In genomic region chr10:22334414-22335203, GRCh38 we compare ENCODE assay signal across 8 cellular contexts. TPM values are rescaled to one million over a fixed set of nuclear protein-coding genes. Genes with fewer than 3 reads are reported as not detected.
DNase-seq lines count a peak whose midpoint lies in the region; ATAC-seq and TF ChIP-seq lines count a peak whose summit lies in the region.

No MANE protein-coding gene starts in this region.

- no peaks in the 10 kb centered on the region for H4K20me1 ChIP-seq in mammary epithelial cell (ENCODE audit: insufficient read depth, low read length)

- no peaks in the 10 kb centered on the region for H3K79me2 ChIP-seq in mammary epithelial cell (ENCODE audit: insufficient read depth, low read length)

- no peak overlapping the region for H3K27ac ChIP-seq in HUES48 (ENCODE audit: low read depth, low read length)
- H3K27ac ChIP-seq in mammary epithelial cell (ENCODE audit: insufficient read depth, low read depth, low read length) = no peak overlapping the region

- H3K27me3 ChIP-seq in HUES48 (ENCODE audit: control insufficient read depth, insufficient read depth, low read length) = peaks cover 100% of the 10 kb centered on the region
- H3K27me3 ChIP-seq in mammary epithelial cell (ENCODE audit: insufficient read depth, low read length) = peaks cover 50% of the 10 kb centered on the region

- H3K36me3 ChIP-seq in HUES48 (ENCODE audit: control insufficient read depth, insufficient read depth, low read length) (no peaks in the 10 kb centered on the region), mammary epithelial cell (ENCODE audit: insufficient read depth, low read length) (peaks cover 6% of the 10 kb centered on the region)

- no peak overlapping the region for H3K9ac ChIP-seq in HUES48 (ENCODE audit: low read depth, low read length)
- no peak overlapping the region for H3K9ac ChIP-seq in mammary epithelial cell (ENCODE audit: insufficient read depth, low read length)

- H3K4me1 ChIP-seq in HUES48 (ENCODE audit: control insufficient read depth, insufficient read depth, low read length) = peaks cover 40% of the 10 kb centered on the region
- peaks cover 20% of the 10 kb centered on the region for H3K4me1 ChIP-seq in mammary epithelial cell (ENCODE audit: insufficient read depth, low read length)

- H3K4me3 ChIP-seq in HUES48 (ENCODE audit: low read depth, low read length) (peak overlapping the region; percentile 52), mammary epithelial cell (replicated peaks in 1 of 3; ENCODE audit: insufficient read depth in 1 of 3, low read depth in 2 of 3, low read length in 3 of 3) (peak overlapping the region; percentile 40 to 59 (median 48))

- peaks cover 2 to 3% of the 10 kb centered on the region in 2 donors for H3K9me3 Mint-ChIP-seq in stimulated activated naive B cell treated with anti-CD40 and anti-IgM and Interleukin-4, amounts not matched to agents 10 μg/mL and 1 μg/mL and 100 μg/mL, for 72 hours

- H3K9me3 ChIP-seq in HUES48 (ENCODE audit: control insufficient read depth, insufficient read depth, low read length) = no peaks in the 10 kb centered on the region
- peaks cover 3% of the 10 kb centered on the region for H3K9me3 ChIP-seq in mammary epithelial cell (replicated peaks; ENCODE audit: insufficient read depth, low read length)

- in situ Hi-C loops in mammary epithelial cell (cut with MboI; ENCODE audit: low sequenced_read_pairs in 2 of 2) = no loop called here

- peak overlapping the region; percentile 87 for H3K4me2 ChIP-seq in mammary epithelial cell (ENCODE audit: insufficient read depth, low read depth, low read length)

- H3K27ac Mint-ChIP-seq in stimulated activated naive B cell treated with anti-CD40 and anti-IgM and Interleukin-4, amounts not matched to agents 10 μg/mL and 1 μg/mL and 100 μg/mL, for 72 hours = peak overlapping the region; percentile 96

- CTCF ChIA-PET in mammary epithelial cell (lab: Charles Lee; ENCODE audit: low non-redundant PET) = no interaction called here

- DNase-seq in mammary epithelial cell = no peak
- DNase-seq in left kidney (ENCODE audit: low read depth, low spot score) = peak; percentile 90
- DNase-seq in stimulated activated naive B cell treated with anti-CD40 and anti-IgM and Interleukin-4, amounts not matched to agents 10 μg/mL and 1 μg/mL and 100 μg/mL, for 72 hours = no peak
- DNase-seq in DMS114 treated with DMSO at 0.1 percent for 48 hours (lab: John Stamatoyannopoulos, UW; ENCODE audit: unreplicated experiment) = no peak
- DNase-seq in hippocampal formation (lab: John Stamatoyannopoulos, UW) = no peak
- DNase-seq in NCI-H1930 (lab: John Stamatoyannopoulos, UW) = no peak
- no peak for DNase-seq in activated CD4-positive, alpha-beta T cell treated with anti-CD3 and anti-CD28 coated beads for 4 hours

- H3K4me3 Mint-ChIP-seq in stimulated activated naive B cell treated with anti-CD40 and anti-IgM and Interleukin-4, amounts not matched to agents 10 μg/mL and 1 μg/mL and 100 μg/mL, for 72 hours = peak overlapping the region; percentile 88 to 92

- peaks cover 7 to 12% of the 10 kb centered on the region in 2 donors for H3K36me3 Mint-ChIP-seq in stimulated activated naive B cell treated with anti-CD40 and anti-IgM and Interleukin-4, amounts not matched to agents 10 μg/mL and 1 μg/mL and 100 μg/mL, for 72 hours

- ATAC-seq in stimulated activated naive B cell treated with anti-CD40 and anti-IgM and Interleukin-4, amounts not matched to agents 10 μg/mL and 1 μg/mL and 100 μg/mL, for 72 hours (replicated peaks) = peak in 1 of 2 donors; percentile 6

- dilution Hi-C loops in mammary epithelial cell (cut with HindIII; ENCODE audit: low sequenced_read_pairs) = no loop called here

- no peak for TF ChIP-seq CTCF in mammary epithelial cell (conservative IDR thresholded peaks at IDR 0.05 in 1 of 2, IDR thresholded peaks at IDR 0.05 in 1 of 2; ENCODE audit: extremely low read depth in 1 of 2, insufficient read depth in 1 of 2, low read depth in 1 of 2, low read length in 2 of 2)

- WGBS in mammary epithelial cell (ENCODE audit: low coverage, missing lambda C conversion rate) = 31% methylated on average over 49 of the region's 75 CpGs

- H3K4me1 Mint-ChIP-seq in stimulated activated naive B cell treated with anti-CD40 and anti-IgM and Interleukin-4, amounts not matched to agents 10 μg/mL and 1 μg/mL and 100 μg/mL, for 72 hours = peaks cover 11 to 34% of the 10 kb centered on the region in 2 donors

- H3K27me3 Mint-ChIP-seq in stimulated activated naive B cell treated with anti-CD40 and anti-IgM and Interleukin-4, amounts not matched to agents 10 μg/mL and 1 μg/mL and 100 μg/mL, for 72 hours = peaks cover 18 to 26% of the 10 kb centered on the region in 2 donors

- intact Hi-C loops in mammary epithelial cell (cut with micrococcal nuclease) = no loop called here

- BruUV-seq in mammary epithelial cell (replicated peaks; lab: Mats Ljungman, UMichigan) = no TSS peak

- peak overlapping the region; percentile 93 for H2AFZ ChIP-seq in mammary epithelial cell (ENCODE audit: low read depth, low read length)

RNA-seq across cellular contexts. Expression of gene SPAG6, which starts 10.7 kb away (rescaled TPM):
- not detected for total RNA-seq in mammary epithelial cell
- polyA plus RNA-seq in mammary epithelial cell = not detected
- not detected for polyA minus RNA-seq in mammary epithelial cell

RNA-seq across cellular contexts. Expression of gene BMI1, which starts 13.7 kb away (rescaled TPM):
- total RNA-seq in mammary epithelial cell = 10 to 100 TPM; 35.5 to 42.0 TPM
- polyA plus RNA-seq in mammary epithelial cell = 19.0 TPM
- polyA minus RNA-seq in mammary epithelial cell = 90.3 TPM

RNA-seq across cellular contexts. Expression of gene COMMD3, which starts 18.4 kb away (rescaled TPM):
- 10 to 100 TPM; 26.7 to 48.5 TPM for total RNA-seq in mammary epithelial cell
- polyA plus RNA-seq in mammary epithelial cell = 22.5 TPM
- polyA minus RNA-seq in mammary epithelial cell = 16.0 TPM
